Comparison of ENCODE assay signal across 13 cellular contexts in genomic region chr5:143340891-143341685, GRCh38.
DNase-seq lines count a peak whose midpoint lies in the region; ATAC-seq and TF ChIP-seq lines count a peak whose summit lies in the region.
"Had no signal": no experiment of that assay in that cellular context is flagged by ENCODE, and none has a peak within 500 bp of the region (broad histone marks: within the 10 kb centered on the region; RNA-seq: fewer than 3 reads in every experiment).

No MANE protein-coding gene starts in this region.

- H3K27me3 ChIP-seq in mesenchymal stem cell (ENCODE audit: control insufficient read depth in 1 of 2, insufficient read depth in 1 of 2, low read length in 2 of 2), result no peaks in the 10 kb centered on the region

- peaks cover 25% of the 10 kb centered on the region for H3K36me3 Mint-ChIP-seq in stimulated activated naive CD8-positive, alpha-beta T cell treated with anti-CD3 and anti-CD28 coated beads, Interleukin-15, Interleukin-2, amounts not matched to agents 100 ng/mL and 50 ng/mL, for 24 hours (ENCODE audit: low read depth)
- H3K36me3 Mint-ChIP-seq in mesothelial cell of epicardium, result peaks cover 5% of the 10 kb centered on the region

- peak overlapping the region; percentile 84 for H3K27ac Mint-ChIP-seq in stimulated activated naive CD8-positive, alpha-beta T cell treated with anti-CD3 and anti-CD28 coated beads, Interleukin-15, Interleukin-2, amounts not matched to agents 100 ng/mL and 50 ng/mL, for 24 hours
- H3K27ac Mint-ChIP-seq in mesothelial cell of epicardium, result no peak overlapping the region

- no peaks in the 10 kb centered on the region for H3K27me3 Mint-ChIP-seq in stimulated activated naive CD8-positive, alpha-beta T cell treated with anti-CD3 and anti-CD28 coated beads, Interleukin-15, Interleukin-2, amounts not matched to agents 100 ng/mL and 50 ng/mL, for 24 hours
- H3K27me3 Mint-ChIP-seq in mesothelial cell of epicardium (ENCODE audit: low read depth), result no peaks in the 10 kb centered on the region

- H3K14ac ChIP-seq in mesenchymal stem cell (ENCODE audit: low read length in 2 of 2), result no peak overlapping the region

- peaks cover 53% of the 10 kb centered on the region for H3K4me1 Mint-ChIP-seq in stimulated activated naive CD8-positive, alpha-beta T cell treated with anti-CD3 and anti-CD28 coated beads, Interleukin-15, Interleukin-2, amounts not matched to agents 100 ng/mL and 50 ng/mL, for 24 hours (ENCODE audit: low read depth)
- H3K4me1 Mint-ChIP-seq in mesothelial cell of epicardium, result peaks cover 6% of the 10 kb centered on the region

- no peaks in the 10 kb centered on the region for H3K4me1 ChIP-seq in mesenchymal stem cell (ENCODE audit: control insufficient read depth, insufficient read depth, low read depth, low read length)

- no peaks in the 10 kb centered on the region for H3K9me3 ChIP-seq in mesenchymal stem cell (ENCODE audit: control insufficient read depth, low read length)

- no peak overlapping the region for H4K8ac ChIP-seq in mesenchymal stem cell (ENCODE audit: low read length)

- ATAC-seq in stimulated activated naive CD8-positive, alpha-beta T cell treated with anti-CD3 and anti-CD28 coated beads, Interleukin-15, Interleukin-2, amounts not matched to agents 100 U/mL and 50 U/mL, for 24 hours, result no peak
- no peak for ATAC-seq in HG03571 (IDR thresholded peaks at IDR 0.05; ENCODE audit: unreplicated experiment)

- no peak overlapping the region for H2BK5ac ChIP-seq in mesenchymal stem cell (ENCODE audit: low read depth, low read length, poor library complexity, severe bottlenecking)

- no peak overlapping the region for H2BK12ac ChIP-seq in mesenchymal stem cell (ENCODE audit: low read length in 2 of 2)

- H2BK15ac ChIP-seq in mesenchymal stem cell (ENCODE audit: low read depth, poor library complexity, severe bottlenecking), result no peak overlapping the region

- H2BK120ac ChIP-seq in mesenchymal stem cell (ENCODE audit: low read depth, low read length), result no peak overlapping the region

- peaks cover 5 to 22% of the 10 kb centered on the region in 2 experiments for H3K36me3 ChIP-seq in mesenchymal stem cell (ENCODE audit: control insufficient read depth in 1 of 2, insufficient read depth in 2 of 2, low read depth in 1 of 2, low read length in 2 of 2)

- H3K9me3 Mint-ChIP-seq in stimulated activated naive CD8-positive, alpha-beta T cell treated with anti-CD3 and anti-CD28 coated beads, Interleukin-15, Interleukin-2, amounts not matched to agents 100 ng/mL and 50 ng/mL, for 24 hours, result peaks cover 10% of the 10 kb centered on the region
- H3K9me3 Mint-ChIP-seq in mesothelial cell of epicardium, result no peaks in the 10 kb centered on the region

- no peak overlapping the region for H3K4me3 ChIP-seq in mesenchymal stem cell (ENCODE audit: insufficient read depth in 1 of 2, low read depth in 1 of 2, low read length in 2 of 2)

- no peak for DNase-seq in stimulated activated naive CD8-positive, alpha-beta T cell treated with anti-CD3 and anti-CD28 coated beads, Interleukin-15, Interleukin-2, amounts not matched to agents 100 U/mL and 50 U/mL, for 24 hours
- DNase-seq in dermis blood vessel endothelial cell, result peak; percentile 28
- DNase-seq in mesenchymal stem cell, result no peak
- no peak for DNase-seq in LoVo (ENCODE audit: low spot score)
- no peak for DNase-seq in mesothelial cell of epicardium (ENCODE audit: low spot score in 2 of 2, unreplicated experiment in 2 of 2)
- no peak for DNase-seq in HPDE6-E6E7 (ENCODE audit: extremely low spot score)
- DNase-seq: activated CD8-positive, alpha-beta memory T cell treated with anti-CD3 and anti-CD28 coated beads for 24 hours; DMS 273 treated with DMSO at 0.1 percent for 48 hours; NCI-H1436 treated with DMSO at 0.1 percent for 48 hours; NCI-H524; RPMI8226 had no signal

- H3K9ac ChIP-seq in mesenchymal stem cell (ENCODE audit: low read length), result peak overlapping the region; percentile 79

- peaks cover 18% of the 10 kb centered on the region for H3K79me1 ChIP-seq in mesenchymal stem cell (replicated peaks; ENCODE audit: low read length, poor library complexity, severe bottlenecking)

- H3K18ac ChIP-seq in mesenchymal stem cell (ENCODE audit: low read depth in 1 of 2, low read length in 2 of 2), result no peak overlapping the region

- H3K4ac ChIP-seq in mesenchymal stem cell (ENCODE audit: low read depth in 1 of 2, low read length in 2 of 2), result no peak overlapping the region

- no CpG with 5 or more reads among the region's 3 CpGs for WGBS in mesenchymal stem cell

- H3K27ac ChIP-seq in mesenchymal stem cell (ENCODE audit: low read length, poor library complexity, severe bottlenecking), result no peak overlapping the region

- no peak overlapping the region for H2AFZ ChIP-seq in mesenchymal stem cell (ENCODE audit: low read depth, low read length)

- no peak for TF ChIP-seq CTCF in mesothelial cell of epicardium (IDR thresholded peaks at IDR 0.05; ENCODE audit: unreplicated experiment)

- H4K91ac ChIP-seq in mesenchymal stem cell (ENCODE audit: low read length), result no peak overlapping the region

- H3K4me2 ChIP-seq in mesenchymal stem cell (ENCODE audit: low read length, poor library complexity, severe bottlenecking), result no peak overlapping the region

- H3K23ac ChIP-seq in mesenchymal stem cell (ENCODE audit: low read length in 2 of 2), result no peak overlapping the region

- H3K4me3 Mint-ChIP-seq in stimulated activated naive CD8-positive, alpha-beta T cell treated with anti-CD3 and anti-CD28 coated beads, Interleukin-15, Interleukin-2, amounts not matched to agents 100 ng/mL and 50 ng/mL, for 24 hours, result no peak overlapping the region
- H3K4me3 Mint-ChIP-seq in mesothelial cell of epicardium, result no peak overlapping the region

- H2AK5ac ChIP-seq in mesenchymal stem cell (ENCODE audit: low read length, severe bottlenecking), result peak overlapping the region; percentile 36
